In the genomic region with DNA sequence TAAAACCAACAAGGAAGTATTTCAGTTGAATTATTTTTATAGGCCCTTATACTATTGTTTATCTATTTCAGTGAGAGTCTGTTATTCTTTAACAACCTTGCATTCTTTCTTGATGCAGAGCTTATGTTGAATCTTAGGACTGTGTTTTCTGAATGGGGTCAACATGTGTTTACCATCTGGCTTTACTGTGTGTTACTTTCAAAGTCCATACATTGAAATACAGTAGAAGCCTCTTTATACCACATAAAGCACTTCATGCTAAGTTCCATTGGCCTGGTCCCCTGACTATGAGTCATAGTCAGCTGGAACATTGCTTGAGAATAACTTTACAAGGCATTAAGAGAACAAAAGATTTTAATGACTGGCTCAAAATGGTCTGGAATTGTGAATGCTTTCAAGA, we compare ENCODE assay signal across 11 cellular contexts.
DNase-seq lines count a peak whose midpoint lies in the region; ATAC-seq and TF ChIP-seq lines count a peak whose summit lies in the region.
"Had no signal": no experiment of that assay in that cellular context is flagged by ENCODE, and none has a peak within 500 bp of the region (broad histone marks: within the 10 kb centered on the region; RNA-seq: fewer than 3 reads in every experiment).

No MANE protein-coding gene starts in this region.

- TF ChIP-seq CTCF in prostate gland (IDR thresholded peaks at IDR 0.05) = no peak

- no peaks in the 10 kb centered on the region for H3K9me3 ChIP-seq in SJSA1 (replicated peaks)
- no peaks in the 10 kb centered on the region for H3K9me3 ChIP-seq in prostate gland

- H3K36me3 ChIP-seq in SJSA1 (no peaks in the 10 kb centered on the region), prostate gland (no peaks in the 10 kb centered on the region)

- H3K27ac ChIP-seq in SJSA1 = peak overlapping the region; percentile 70
- H3K27ac ChIP-seq in prostate gland = peak overlapping the region in 1 of 2 donors; percentile 17
- H3K27ac ChIP-seq: KMS-11, parathyroid adenoma had no signal

- H3K4me1 ChIP-seq in SJSA1 (replicated peaks) (peaks cover 30% of the 10 kb centered on the region), prostate gland (replicated peaks) (no peaks in the 10 kb centered on the region)
- H3K4me1 ChIP-seq: parathyroid adenoma had no signal

- no peaks in the 10 kb centered on the region for H3K27me3 ChIP-seq in SJSA1 (replicated peaks)
- no peaks in the 10 kb centered on the region for H3K27me3 ChIP-seq in prostate gland (replicated peaks; ENCODE audit: insufficient read depth)

- H3K4me3 ChIP-seq in SJSA1 = no peak overlapping the region
- H3K4me3 ChIP-seq in prostate gland = no peak overlapping the region

- TF ChIP-seq POLR2A in prostate gland (IDR thresholded peaks at IDR 0.05) = no peak

- ATAC-seq in HG02870 (IDR thresholded peaks at IDR 0.05; ENCODE audit: unreplicated experiment) = no peak

- peak; percentile 90 for DNase-seq in EL
- peak in 1 of 2 experiments; percentile 78 for DNase-seq in SJSA1 (ENCODE audit: low read depth in 1 of 2, low spot score in 2 of 2)
- peak; percentile 99 for DNase-seq in foreskin melanocyte
- DNase-seq in prostate gland (ENCODE audit: low spot score) = peak; percentile 70
- no peak for DNase-seq in stimulated activated CD8-positive, alpha-beta memory T cell treated with anti-CD3 and anti-CD28 coated beads, Interleukin-4, amount 100 ng/mL, for 48 hours
- no peak for DNase-seq in activated T-cell treated with anti-CD3 and anti-CD28 coated beads for 4 hours
- DNase-seq in mesenteric fat pad (ENCODE audit: low spot score) = no peak
- DNase-seq: activated T-cell treated with anti-CD3 and anti-CD28 coated beads, Interleukin-2, amount 50 U/mL, for 48 hours had no signal

- intact Hi-C loops in prostate gland (cut with DNase I) = no loop called here

Comparison
In these comparisons a context has a peak if more than half of its experiments do, and no peak if none do; other contexts are left out.
1. DNase-seq: peak in EL (single experiment), foreskin melanocyte (single experiment) and prostate gland (single experiment); none in stimulated activated CD8-positive, alpha-beta memory T cell treated with anti-CD3 and anti-CD28 coated beads, Interleukin-4, amount 100 ng/mL, for 48 hours (single experiment), activated T-cell treated with anti-CD3 and anti-CD28 coated beads for 4 hours (single experiment) and mesenteric fat pad (single experiment).